ENCODE assay signal across 13 cellular contexts in genomic region chr11:2211113-2211971, GRCh38. TPM values are rescaled to one million over a fixed set of nuclear protein-coding genes. Genes with fewer than 3 reads are reported as not detected.
DNase-seq lines count a peak whose midpoint lies in the region; ATAC-seq and TF ChIP-seq lines count a peak whose summit lies in the region.
"Had no signal": no experiment of that assay in that cellular context is flagged by ENCODE, and none has a peak within 500 bp of the region (broad histone marks: within the 10 kb centered on the region; RNA-seq: fewer than 3 reads in every experiment).

No MANE protein-coding gene starts in this region.

- H3K36me3 Mint-ChIP-seq in central memory CD8-positive, alpha-beta T cell (ENCODE audit: insufficient read depth): peaks cover 2% of the 10 kb centered on the region
- H3K36me3 Mint-ChIP-seq: activated naive CD8-positive, alpha-beta T cell had no signal

- H3K27ac Mint-ChIP-seq in central memory CD8-positive, alpha-beta T cell (ENCODE audit: low read depth): no peak overlapping the region
- H3K27ac Mint-ChIP-seq: activated naive CD8-positive, alpha-beta T cell; T-helper 1 cell treated with Interleukin-12 subunit alpha and Interleukin-12 subunit beta and Interleukin-4 antibody, amounts not matched to agents 30 μg/mL and 1 μg/mL, for 36 hours had no signal

- POLR2A ChIA-PET in HCT116 (lab: Charles Lee): no interaction called here

- no TSS peak for BruUV-seq in HCT116 (replicated peaks; lab: Mats Ljungman, UMichigan)

- peaks cover 11% of the 10 kb centered on the region for H3K27me3 Mint-ChIP-seq in central memory CD8-positive, alpha-beta T cell
- H3K27me3 Mint-ChIP-seq: activated naive CD8-positive, alpha-beta T cell had no signal

- H3K4me3 Mint-ChIP-seq in central memory CD8-positive, alpha-beta T cell: no peak overlapping the region
- H3K4me3 Mint-ChIP-seq: T-helper 1 cell treated with Interleukin-12 subunit alpha and Interleukin-12 subunit beta and Interleukin-4 antibody, amounts not matched to agents 30 μg/mL and 1 μg/mL, for 36 hours had no signal

- ATAC-seq in HCT116 (peak; percentile 77), HG03108 (IDR thresholded peaks at IDR 0.05; ENCODE audit: unreplicated experiment) (no peak), GM21717 (IDR thresholded peaks at IDR 0.05; ENCODE audit: unreplicated experiment) (no peak)
- no peak for ATAC-seq in central memory CD8-positive, alpha-beta T cell (replicated peaks; ENCODE audit: extremely low read depth, poor library complexity, severe bottlenecking)

- RAD21 ChIA-PET in HCT116 (lab: Charles Lee; ENCODE audit: low non-redundant PET in 1 of 2, low total read pairs in 2 of 2, uncharacterized antibody in 2 of 2, unreplicated experiment in 2 of 2): no interaction called here

- no peak for TF ChIP-seq POLR2A in HCT116 (IDR thresholded peaks at IDR 0.05; ENCODE audit: borderline replicate concordance, extremely low read depth, insufficient read depth, insufficient read length)
- TF ChIP-seq POLR2A in prostate gland (IDR thresholded peaks at IDR 0.05): no peak

- H3K36me3 ChIP-seq in HCT116 (ENCODE audit: control insufficient read depth in 1 of 2, insufficient read depth in 2 of 2, low read length in 2 of 2): no peaks in the 10 kb centered on the region
- no peaks in the 10 kb centered on the region for H3K36me3 ChIP-seq in prostate gland

- H3K4me1 Mint-ChIP-seq in central memory CD8-positive, alpha-beta T cell: peaks cover 13% of the 10 kb centered on the region

- TF ChIP-seq CTCF in HCT116 (IDR thresholded peaks at IDR 0.05 in 2 of 3, conservative IDR thresholded peaks at IDR 0.05 in 1 of 3; ENCODE audit: borderline replicate concordance in 1 of 3, insufficient read depth in 1 of 3, low read depth in 2 of 3, low read length in 2 of 3) (no peak), prostate gland (IDR thresholded peaks at IDR 0.05) (no peak)

- intact Hi-C loops in HCT116 (cut with micrococcal nuclease) (no loop called here), prostate gland (cut with DNase I) (no loop called here)

- 62% methylated on average over 30 of the region's 30 CpGs for WGBS in prostate gland

- H3K9me3 ChIP-seq in HCT116 (ENCODE audit: control insufficient read depth in 1 of 2, insufficient read depth in 1 of 2, low read depth in 1 of 2, low read length in 2 of 2) (no peaks in the 10 kb centered on the region), prostate gland (no peaks in the 10 kb centered on the region)

- H3K9ac ChIP-seq in HCT116 (ENCODE audit: low read length): no peak overlapping the region

- no peaks in the 10 kb centered on the region for H3K9me3 Mint-ChIP-seq in central memory CD8-positive, alpha-beta T cell
- H3K9me3 Mint-ChIP-seq: T-helper 1 cell treated with Interleukin-12 subunit alpha and Interleukin-12 subunit beta and Interleukin-4 antibody, amounts not matched to agents 30 μg/mL and 1 μg/mL, for 36 hours had no signal

- no peaks in the 10 kb centered on the region for H3K79me2 ChIP-seq in HCT116 (ENCODE audit: insufficient read depth, low read length)

- H3K4me3 ChIP-seq in HCT116 (replicated peaks in 1 of 2; ENCODE audit: low read depth in 1 of 2, low read length in 2 of 2): no peak overlapping the region
- no peak overlapping the region for H3K4me3 ChIP-seq in prostate gland

- no peak for TF ChIP-seq RAD21 in HCT116 (IDR thresholded peaks at IDR 0.05; ENCODE audit: low read depth)

- H3K4me2 ChIP-seq in HCT116 (ENCODE audit: low read length): peak overlapping the region; percentile 48

- no peak overlapping the region; the same call in 1 of the 2 replicates for H3K27ac ChIP-seq in HCT116 (ENCODE audit: low read depth, low read length)
- no peak overlapping the region for H3K27ac ChIP-seq in prostate gland

- H4K20me1 ChIP-seq in HCT116 (ENCODE audit: insufficient read depth): no peaks in the 10 kb centered on the region

- CTCF ChIA-PET in HCT116 (lab: Charles Lee): no interaction called here

- H3K27me3 ChIP-seq in HCT116 (ENCODE audit: insufficient read depth, low read length) (no peaks in the 10 kb centered on the region), prostate gland (replicated peaks; ENCODE audit: insufficient read depth) (no peaks in the 10 kb centered on the region)

- DNase-seq in HCT116 (ENCODE audit: low read depth, low spot score) (peak; percentile 37), NCI-H2029 (lab: John Stamatoyannopoulos, UW) (peak; percentile 38), prostate gland (ENCODE audit: low spot score) (peak; percentile 3), RPMI8226 (no peak)
- DNase-seq in central memory CD8-positive, alpha-beta T cell (ENCODE audit: low spot score in 2 of 2): peak; percentile 4 to 12
- DNase-seq: erythroblast had no signal

- peaks cover 13 to 17% of the 10 kb centered on the region in 2 experiments for H3K4me1 ChIP-seq in HCT116 (ENCODE audit: control insufficient read depth in 1 of 2, insufficient read depth in 2 of 2, low read length in 2 of 2)
- no peaks in the 10 kb centered on the region for H3K4me1 ChIP-seq in prostate gland (replicated peaks)

- no peaks in the 10 kb centered on the region for H3K9me2 ChIP-seq in HCT116 (ENCODE audit: insufficient read depth)

- H2AFZ ChIP-seq in HCT116 (ENCODE audit: low read depth, low read length, poor library complexity, severe bottlenecking): no peak overlapping the region

TF ChIP-seq in HCT116, 20 proteins besides CTCF, POLR2A, EP300 and RAD21:
- TF ChIP-seq TCF7L2 (IDR thresholded peaks at IDR 0.05; ENCODE audit: borderline replicate concordance, extremely low read depth, insufficient read depth, insufficient read length) (no peak), SIN3A (IDR thresholded peaks at IDR 0.05; ENCODE audit: low read depth) (no peak)

RNA-seq across cellular contexts. Expression of gene TH, which starts 39.7 kb away (rescaled TPM):
- total RNA-seq in HCT116 (2021; ENCODE audit: unreplicated experiment) (not detected), prostate gland (1 to 10 TPM in 1 of 2 donors, not detected in 1; 2.4 TPM)
- 0.31 TPM in 1 of 2 replicates, not detected in the other for polyA plus RNA-seq in HCT116 (2012)
- total RNA-seq: liver, subcutaneous adipose tissue had no signal

RNA-seq across cellular contexts. Expression of gene INS, which starts 50.3 kb away (rescaled TPM):
- 0.44 TPM for total RNA-seq in HCT116 (2021; ENCODE audit: unreplicated experiment)
- polyA plus RNA-seq in HCT116 (2012): not detected in 2 replicates
- total RNA-seq in prostate gland: not detected
- total RNA-seq: M059J, subcutaneous adipose tissue had no signal

RNA-seq across cellular contexts. Expression of gene ASCL2, which starts 59.0 kb away (rescaled TPM):
- total RNA-seq in HCT116 (2021; ENCODE audit: unreplicated experiment) (not detected), prostate gland (1 to 10 TPM; 3.9 to 7.9 TPM)
- not detected in 2 replicates for polyA plus RNA-seq in HCT116 (2012)
- total RNA-seq: M059J had no signal
